9 cellular contexts compared by ENCODE assay signal in genomic region chr10:91210435-91210834, GRCh38. TPM values are rescaled to one million over a fixed set of nuclear protein-coding genes. Genes with fewer than 3 reads are reported as not detected.
DNase-seq lines count a peak whose midpoint lies in the region; ATAC-seq, FAIRE-seq and TF ChIP-seq lines count a peak whose summit lies in the region.
"Had no signal": no experiment of that assay in that cellular context is flagged by ENCODE, and none has a peak within 500 bp of the region (broad histone marks: within the 10 kb centered on the region; RNA-seq: fewer than 3 reads in every experiment).

No MANE protein-coding gene starts in this region.

- H3K36me3 ChIP-seq in Peyer's patch, result no peaks in the 10 kb centered on the region
- H3K36me3 ChIP-seq: heart right ventricle had no signal

- ATAC-seq in GM21381 (IDR thresholded peaks at IDR 0.05; ENCODE audit: unreplicated experiment) (peak; percentile 81), HG03442 (IDR thresholded peaks at IDR 0.05; ENCODE audit: unreplicated experiment) (peak; percentile 71)

- CTCF ChIA-PET in HEK293T (lab: Yijun Ruan, JAX), result no interaction called here

- H3K4me1 ChIP-seq in Peyer's patch, result peaks cover 0 to 8% (median 5%) of the 10 kb centered on the region in 4 donors

- no peak for TF ChIP-seq POLR2A in Peyer's patch (IDR thresholded peaks at IDR 0.05)

- H3K27ac ChIP-seq in Peyer's patch, result peak overlapping the region in 1 of 4 donors; percentile 29
- H3K27ac ChIP-seq: heart right ventricle had no signal

- H3K9me3 ChIP-seq in Peyer's patch, result no peaks in the 10 kb centered on the region
- H3K9me3 ChIP-seq: heart right ventricle had no signal

- no peak for FAIRE-seq in D721Med (lab: Jason Lieb, UNC)

- DNase-seq in DMS79 treated with DMSO at 0.1 percent for 48 hours (lab: John Stamatoyannopoulos, UW) (peak; percentile 90), Peyer's patch (peak; percentile 55 to 92 (median 82)), HuH-7 (ENCODE audit: low spot score) (no peak), D721Med (ENCODE audit: insufficient read length, low spot score) (no peak), HEK293T (ENCODE audit: extremely low spot score) (no peak), foreskin fibroblast (no peak)
- DNase-seq: heart right ventricle had no signal

- H3K4me3 ChIP-seq in Peyer's patch, result no peak overlapping the region
- no peak overlapping the region for H3K4me3 ChIP-seq in foreskin fibroblast (ENCODE audit: low read depth in 1 of 2, low read length in 2 of 2)
- H3K4me3 ChIP-seq: heart right ventricle had no signal

- no peaks in the 10 kb centered on the region for H3K27me3 ChIP-seq in Peyer's patch
- H3K27me3 ChIP-seq: heart right ventricle had no signal

- POLR2A ChIA-PET in HEK293T (lab: Yijun Ruan, JAX), result no interaction called here

- TF ChIP-seq CTCF in Peyer's patch (IDR thresholded peaks at IDR 0.05) (no peak), D721Med (IDR thresholded peaks at IDR 0.05; ENCODE audit: insufficient read depth, missing control alignments) (no peak), foreskin fibroblast (IDR thresholded peaks at IDR 0.05; ENCODE audit: low read depth, low read length) (no peak)

TF ChIP-seq in HEK293T, 16 proteins besides CTCF, POLR2A, EP300 and RAD21:
- TF ChIP-seq PKNOX1 (IDR thresholded peaks at IDR 0.05) (no peak), TARDBP (IDR thresholded peaks at IDR 0.05) (no peak), FOXK2 (IDR thresholded peaks at IDR 0.05) (no peak), ZNF384 (IDR thresholded peaks at IDR 0.05) (no peak), SUZ12 (IDR thresholded peaks at IDR 0.05) (no peak), FOXM1 (IDR thresholded peaks at IDR 0.05; ENCODE audit: borderline replicate concordance) (no peak), FOXA1 (IDR thresholded peaks at IDR 0.05) (no peak), L3MBTL2 (conservative IDR thresholded peaks at IDR 0.05) (no peak), LEF1 (IDR thresholded peaks at IDR 0.05; ENCODE audit: borderline replicate concordance) (no peak), ELF4 (IDR thresholded peaks at IDR 0.05) (no peak), HDGF (IDR thresholded peaks at IDR 0.05; ENCODE audit: borderline replicate concordance) (no peak)

RNA-seq across cellular contexts. Expression of gene PCGF5, which starts 10.0 kb away (rescaled TPM):
- total RNA-seq in Peyer's patch, result 10 to 100 TPM; 45.4 to 68.1 (median 49.8) TPM

Comparison
In these comparisons a context has a peak if more than half of its experiments do, and no peak if none do; other contexts are left out.
1. DNase-seq: peak in DMS79 treated with DMSO at 0.1 percent for 48 hours (single experiment) and Peyer's patch (3 of 3); none in HuH-7 (single experiment), D721Med (single experiment), HEK293T (single experiment) and foreskin fibroblast (0 of 2).